In the genomic region with DNA sequence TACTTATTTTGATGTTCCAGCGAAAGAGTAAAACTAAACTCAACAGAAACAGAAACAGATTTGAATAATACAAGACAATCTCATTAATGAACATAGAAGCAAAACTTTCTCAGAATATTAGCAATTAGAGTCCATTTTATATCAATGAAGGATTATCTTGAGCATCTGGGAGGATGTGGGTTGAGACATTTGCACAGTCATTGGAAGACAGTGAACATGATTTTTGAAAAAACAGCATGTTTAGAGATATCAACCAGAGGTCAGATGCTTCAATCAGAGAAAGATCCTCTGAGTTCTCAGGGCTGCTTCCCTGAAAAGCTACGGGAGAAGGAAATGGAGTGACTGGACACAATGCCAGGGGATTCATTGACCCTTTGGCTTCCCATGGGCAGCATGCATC, we compare ENCODE assay signal across 24 cellular contexts. TPM values are rescaled to one million over a fixed set of nuclear protein-coding genes. Genes with fewer than 3 reads are reported as not detected.
DNase-seq lines count a peak whose midpoint lies in the region; ATAC-seq and TF ChIP-seq lines count a peak whose summit lies in the region.
"Had no signal": no experiment of that assay in that cellular context is flagged by ENCODE, and none has a peak within 500 bp of the region (broad histone marks: within the 10 kb centered on the region; RNA-seq: fewer than 3 reads in every experiment).

No MANE protein-coding gene starts in this region.

- H3K27me3 Mint-ChIP-seq in activated naive CD8-positive, alpha-beta T cell treated with anti-CD3 and anti-CD28 coated beads for 36 hours = peaks cover 4% of the 10 kb centered on the region
- H3K27me3 Mint-ChIP-seq in activated naive CD8-positive, alpha-beta T cell treated with anti-CD3 and anti-CD28 coated beads, Interleukin-2, amount 50 U/mL, for 24 hours = no peaks in the 10 kb centered on the region
- H3K27me3 Mint-ChIP-seq in activated B cell treated with CpG ODN at 0.5 μM for 24 hours = no peaks in the 10 kb centered on the region
- H3K27me3 Mint-ChIP-seq: central memory CD8-positive, alpha-beta T cell had no signal

- H3K27ac ChIP-seq in KOPT-K1 (ENCODE audit: low read depth, low read length, poor library complexity, severe bottlenecking) = peak overlapping the region; percentile 70
- H3K27ac ChIP-seq: C4-2B, esophagus squamous epithelium, lower lobe of right lung, right atrium auricular region, suprapubic skin had no signal

- peak overlapping the region; percentile 16 for H3K27ac Mint-ChIP-seq in activated naive CD8-positive, alpha-beta T cell treated with anti-CD3 and anti-CD28 coated beads for 36 hours
- H3K27ac Mint-ChIP-seq in activated naive CD8-positive, alpha-beta T cell treated with anti-CD3 and anti-CD28 coated beads, Interleukin-2, amount 50 U/mL, for 24 hours = no peak overlapping the region
- H3K27ac Mint-ChIP-seq in activated B cell treated with CpG ODN at 0.5 μM for 24 hours = peak overlapping the region; percentile 90
- peak overlapping the region; percentile 35 for H3K27ac Mint-ChIP-seq in stimulated activated effector memory CD8-positive, alpha-beta T cell treated with anti-CD3 and anti-CD28 coated beads, Interleukin-12 subunit alpha, Interleukin-12 subunit beta, amount 100 ng/mL, for 72 hours

- peaks cover 33% of the 10 kb centered on the region for H3K4me1 Mint-ChIP-seq in activated naive CD8-positive, alpha-beta T cell treated with anti-CD3 and anti-CD28 coated beads for 36 hours
- peaks cover 36% of the 10 kb centered on the region for H3K4me1 Mint-ChIP-seq in activated naive CD8-positive, alpha-beta T cell treated with anti-CD3 and anti-CD28 coated beads, Interleukin-2, amount 50 U/mL, for 24 hours
- H3K4me1 Mint-ChIP-seq in activated B cell treated with CpG ODN at 0.5 μM for 24 hours = peaks cover 60% of the 10 kb centered on the region
- peaks cover 41% of the 10 kb centered on the region for H3K4me1 Mint-ChIP-seq in stimulated activated effector memory CD8-positive, alpha-beta T cell treated with anti-CD3 and anti-CD28 coated beads, Interleukin-12 subunit alpha, Interleukin-12 subunit beta, amount 100 ng/mL, for 72 hours

- CTCF ChIA-PET in activated B cell treated with CpG ODN at 0.5 μM for 24 hours (lab: Charles Lee) = interaction anchor here (0.6 to 5.1 kb wide), 16 partner anchors 8 to 746 kb away, joined by 3 to 58 read pairs (median 6); no protein-coding TSS in a partner anchor

- H3K4me1 ChIP-seq in mucosa of descending colon (ENCODE audit: low read depth) = no peaks in the 10 kb centered on the region
- H3K4me1 ChIP-seq: lower lobe of right lung, right atrium auricular region had no signal

- no peaks in the 10 kb centered on the region for H3K36me3 ChIP-seq in KOPT-K1 (ENCODE audit: insufficient read depth, low read length)
- no peaks in the 10 kb centered on the region for H3K36me3 ChIP-seq in mucosa of descending colon (ENCODE audit: low read depth)
- H3K36me3 ChIP-seq: esophagus squamous epithelium, lower lobe of right lung, right atrium auricular region, suprapubic skin had no signal

- H3K9me3 Mint-ChIP-seq in activated naive CD8-positive, alpha-beta T cell treated with anti-CD3 and anti-CD28 coated beads for 36 hours = no peaks in the 10 kb centered on the region
- H3K9me3 Mint-ChIP-seq in activated naive CD8-positive, alpha-beta T cell treated with anti-CD3 and anti-CD28 coated beads, Interleukin-2, amount 50 U/mL, for 24 hours = no peaks in the 10 kb centered on the region
- H3K9me3 Mint-ChIP-seq in activated B cell treated with CpG ODN at 0.5 μM for 24 hours = no peaks in the 10 kb centered on the region
- H3K9me3 Mint-ChIP-seq in stimulated activated effector memory CD8-positive, alpha-beta T cell treated with anti-CD3 and anti-CD28 coated beads, Interleukin-12 subunit alpha, Interleukin-12 subunit beta, amount 100 ng/mL, for 72 hours = no peaks in the 10 kb centered on the region
- H3K9me3 Mint-ChIP-seq: central memory CD8-positive, alpha-beta T cell had no signal

- intact Hi-C loops in activated B cell treated with CpG ODN at 0.5 μM for 24 hours (cut with micrococcal nuclease) = loop anchor here (1.0 to 5.0 kb wide), 10 partner anchors 12 to 746 kb away; no protein-coding TSS in a partner anchor
- intact Hi-C loops in mucosa of descending colon (cut with DNase I, micrococcal nuclease) = no loop called here

- no peak overlapping the region for H3K4me3 Mint-ChIP-seq in activated naive CD8-positive, alpha-beta T cell treated with anti-CD3 and anti-CD28 coated beads for 36 hours
- no peak overlapping the region for H3K4me3 Mint-ChIP-seq in activated naive CD8-positive, alpha-beta T cell treated with anti-CD3 and anti-CD28 coated beads, Interleukin-2, amount 50 U/mL, for 24 hours
- peak overlapping the region; percentile 70 for H3K4me3 Mint-ChIP-seq in activated B cell treated with CpG ODN at 0.5 μM for 24 hours
- H3K4me3 Mint-ChIP-seq in stimulated activated effector memory CD8-positive, alpha-beta T cell treated with anti-CD3 and anti-CD28 coated beads, Interleukin-12 subunit alpha, Interleukin-12 subunit beta, amount 100 ng/mL, for 72 hours = peak overlapping the region; percentile 24
- H3K4me3 Mint-ChIP-seq: central memory CD8-positive, alpha-beta T cell had no signal

- DNase-seq in activated naive CD8-positive, alpha-beta T cell treated with anti-CD3 and anti-CD28 coated beads for 36 hours = no peak
- DNase-seq in activated naive CD8-positive, alpha-beta T cell treated with anti-CD3 and anti-CD28 coated beads, Interleukin-2, amount 50 U/mL, for 24 hours = no peak
- DNase-seq in activated B cell treated with CpG ODN at 0.5 μM for 24 hours = no peak
- no peak for DNase-seq in stimulated activated effector memory CD8-positive, alpha-beta T cell treated with anti-CD3 and anti-CD28 coated beads, Interleukin-12 subunit alpha, Interleukin-12 subunit beta, amount 100 ng/mL, for 72 hours (ENCODE audit: low spot score in 2 of 2)
- DNase-seq in mucosa of descending colon = no peak
- DNase-seq in NOMO-1 treated with DMSO at 0.1 percent for 48 hours (lab: John Stamatoyannopoulos, UW; ENCODE audit: unreplicated experiment) = no peak
- DNase-seq: activated CD8-positive, alpha-beta memory T cell treated with anti-CD3 and anti-CD28 coated beads for 24 hours; esophagus squamous epithelium; foreskin melanocyte; HCEC 1CT; lower lobe of right lung; NCI-H146; Right ventricle myocardium superior; stimulated activated CD4-positive, alpha-beta T cell treated with anti-CD3 and anti-CD28 coated beads, Interleukin-2, amount 100 ng/mL, for 24 hours had no signal

- no peaks in the 10 kb centered on the region for H3K9me3 ChIP-seq in KOPT-K1 (ENCODE audit: insufficient read depth, low read length, poor library complexity, severe bottlenecking)
- H3K9me3 ChIP-seq in mucosa of descending colon = no peaks in the 10 kb centered on the region
- H3K9me3 ChIP-seq: esophagus squamous epithelium, lower lobe of right lung, right atrium auricular region, suprapubic skin had no signal

- no peaks in the 10 kb centered on the region for H3K36me3 Mint-ChIP-seq in activated naive CD8-positive, alpha-beta T cell treated with anti-CD3 and anti-CD28 coated beads for 36 hours
- no peaks in the 10 kb centered on the region for H3K36me3 Mint-ChIP-seq in activated naive CD8-positive, alpha-beta T cell treated with anti-CD3 and anti-CD28 coated beads, Interleukin-2, amount 50 U/mL, for 24 hours (ENCODE audit: low read depth)
- H3K36me3 Mint-ChIP-seq in activated B cell treated with CpG ODN at 0.5 μM for 24 hours (ENCODE audit: low read depth) = no peaks in the 10 kb centered on the region
- no peaks in the 10 kb centered on the region for H3K36me3 Mint-ChIP-seq in stimulated activated effector memory CD8-positive, alpha-beta T cell treated with anti-CD3 and anti-CD28 coated beads, Interleukin-12 subunit alpha, Interleukin-12 subunit beta, amount 100 ng/mL, for 72 hours

- no peak for ATAC-seq in activated naive CD8-positive, alpha-beta T cell treated with anti-CD3 and anti-CD28 coated beads, Interleukin-2, amount 50 U/mL, for 24 hours
- ATAC-seq in activated B cell treated with CpG ODN at 0.5 μM for 24 hours (ENCODE audit: low read depth) (no peak), HG03378 (IDR thresholded peaks at IDR 0.05; ENCODE audit: unreplicated experiment) (no peak), mucosa of descending colon (no peak)
- no peak for ATAC-seq in stimulated activated effector memory CD8-positive, alpha-beta T cell treated with anti-CD3 and anti-CD28 coated beads, Interleukin-12 subunit alpha, Interleukin-12 subunit beta, amount 100 ng/mL, for 72 hours

- TF ChIP-seq CTCF in activated B cell treated with CpG ODN at 0.5 μM for 24 hours (IDR thresholded peaks at IDR 0.05) (no peak), mucosa of descending colon (IDR thresholded peaks at IDR 0.05) (no peak)

- POLR2A ChIA-PET in activated B cell treated with CpG ODN at 0.5 μM for 24 hours (lab: Charles Lee) = interaction anchor here (1.0 to 2.6 kb wide), 7 partner anchors 12 to 728 kb away, joined by 3 to 16 read pairs (median 4); no protein-coding TSS in a partner anchor

- no peak overlapping the region for H3K4me3 ChIP-seq in mucosa of descending colon
- H3K4me3 ChIP-seq: esophagus squamous epithelium, lower lobe of right lung, right atrium auricular region, suprapubic skin had no signal

RNA-seq across cellular contexts. Expression of a gene that starts 35.9 kb away (rescaled TPM):
- total RNA-seq in activated naive CD8-positive, alpha-beta T cell treated with anti-CD3 and anti-CD28 coated beads for 36 hours = not detected
- not detected in 2 replicates for total RNA-seq in activated B cell treated with CpG ODN at 0.5 μM for 24 hours
- total RNA-seq in mucosa of descending colon = not detected
- total RNA-seq: dermis microvascular lymphatic vessel endothelial cell, esophagus squamous epithelium, HT1080, lower lobe of right lung, NCI-H460, right atrium auricular region, Right ventricle myocardium superior, suprapubic skin, ureter had no signal

Comparison
In these comparisons a context has a peak if more than half of its experiments do, and no peak if none do; other contexts are left out.
1. H3K4me3 Mint-ChIP-seq: peak in activated B cell treated with CpG ODN at 0.5 μM for 24 hours (single experiment) and stimulated activated effector memory CD8-positive, alpha-beta T cell treated with anti-CD3 and anti-CD28 coated beads, Interleukin-12 subunit alpha, Interleukin-12 subunit beta, amount 100 ng/mL, for 72 hours (single experiment); none in activated naive CD8-positive, alpha-beta T cell treated with anti-CD3 and anti-CD28 coated beads for 36 hours (single experiment) and activated naive CD8-positive, alpha-beta T cell treated with anti-CD3 and anti-CD28 coated beads, Interleukin-2, amount 50 U/mL, for 24 hours (single experiment).